8 cellular contexts compared by ENCODE assay signal in the genomic region with DNA sequence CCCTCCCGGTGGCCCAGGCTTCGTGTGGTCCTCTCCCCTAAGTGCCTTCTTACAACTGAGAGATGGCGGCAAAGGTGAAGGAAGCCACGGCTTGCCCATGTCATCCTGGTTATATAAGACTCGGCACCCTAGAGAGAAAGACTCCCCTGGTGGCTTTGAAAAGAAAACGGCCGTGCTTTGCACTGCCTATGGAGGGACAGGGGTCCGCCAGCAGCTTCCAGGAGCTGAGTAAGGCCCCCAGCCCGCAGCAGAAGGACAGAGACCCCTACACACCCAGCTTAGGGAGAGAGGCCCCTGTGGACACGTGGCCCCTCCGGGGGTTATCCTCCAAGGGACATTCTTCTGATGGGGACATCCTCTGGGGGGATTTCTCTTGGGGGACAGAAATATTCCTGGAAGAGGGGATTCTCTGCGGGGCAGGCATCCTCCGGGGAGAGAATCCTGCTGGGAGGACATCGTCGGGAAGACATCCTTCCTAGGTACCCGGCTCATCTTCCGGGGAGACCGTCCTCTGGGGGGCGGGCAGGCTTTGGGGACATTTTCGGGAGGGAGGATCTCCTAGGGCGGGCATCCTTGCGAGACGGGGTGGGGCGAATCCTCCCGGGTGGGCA. TPM values are rescaled to one million over a fixed set of nuclear protein-coding genes. Genes with fewer than 3 reads are reported as not detected.
DNase-seq lines count a peak whose midpoint lies in the region; ATAC-seq, FAIRE-seq and TF ChIP-seq lines count a peak whose summit lies in the region.

No MANE protein-coding gene starts in this region.

- H3K4me1 Mint-ChIP-seq in activated CD8-positive, alpha-beta T cell treated with anti-CD3 and anti-CD28 coated beads, Interleukin-2, amount 10 ng/mL, durations not matched to agents 7 days and 5 days (ENCODE audit: low read depth) = peaks cover 38% of the 10 kb centered on the region

- H3K9me3 Mint-ChIP-seq in activated CD8-positive, alpha-beta T cell treated with anti-CD3 and anti-CD28 coated beads, Interleukin-2, amount 10 ng/mL, durations not matched to agents 7 days and 5 days (ENCODE audit: insufficient read depth) = no peaks in the 10 kb centered on the region

- H3K9ac ChIP-seq in keratinocyte (ENCODE audit: control insufficient read depth, extremely low read depth, insufficient read depth, low read length) = no peak overlapping the region

- no peak for FAIRE-seq in keratinocyte (lab: Jason Lieb, UNC)

- H3K79me2 ChIP-seq in keratinocyte (ENCODE audit: control insufficient read depth, insufficient read depth, low read length) = peaks cover 25% of the 10 kb centered on the region

- peak; percentile 16 for ATAC-seq in GM21381 (IDR thresholded peaks at IDR 0.05; ENCODE audit: unreplicated experiment)
- ATAC-seq in activated CD8-positive, alpha-beta T cell treated with anti-CD3 and anti-CD28 coated beads, Interleukin-2, amount 10 ng/mL, durations not matched to agents 7 days and 5 days = peak; percentile 46

- H3K4me3 Mint-ChIP-seq in activated CD8-positive, alpha-beta T cell treated with anti-CD3 and anti-CD28 coated beads, Interleukin-2, amount 10 ng/mL, durations not matched to agents 7 days and 5 days = peak overlapping the region; percentile 93

- H3K27ac ChIP-seq in AG04450 (ENCODE audit: low read depth, low read length) (no peak overlapping the region), keratinocyte (ENCODE audit: control insufficient read depth, insufficient read depth, low read length) (no peak overlapping the region), thymus (ENCODE audit: low read depth) (peak overlapping the region; percentile 43)

- H3K27ac Mint-ChIP-seq in activated CD8-positive, alpha-beta T cell treated with anti-CD3 and anti-CD28 coated beads, Interleukin-2, amount 10 ng/mL, durations not matched to agents 7 days and 5 days = peak overlapping the region; percentile 90

- peaks cover 12% of the 10 kb centered on the region for H3K4me1 ChIP-seq in keratinocyte (ENCODE audit: control insufficient read depth, extremely low read depth, insufficient read depth, low read length)
- peaks cover 13% of the 10 kb centered on the region for H3K4me1 ChIP-seq in thymus (ENCODE audit: control insufficient read depth, insufficient read depth, low read length)

- 13% methylated on average over 25 of the region's 25 CpGs for WGBS in thymus

- TF ChIP-seq CTCF in AG04450 (IDR thresholded peaks at IDR 0.05; ENCODE audit: low read depth, low read length) (0 out of 2 replicates have a peak, but pooled peaks have one; percentile 2), keratinocyte (optimal IDR thresholded peaks at IDR 0.05 in 1 of 3, IDR thresholded peaks at IDR 0.05 in 1 of 3, conservative IDR thresholded peaks at IDR 0.05 in 1 of 3; ENCODE audit: extremely low read depth in 1 of 3, insufficient read depth in 2 of 3, low read length in 3 of 3) (no peak)

- H4K20me1 ChIP-seq in keratinocyte (ENCODE audit: control insufficient read depth, extremely low read depth, insufficient read depth, low read length) = peaks cover under 1% of the 10 kb centered on the region

- DNase-seq in AG04450 (ENCODE audit: low read depth, low spot score) (no peak), keratinocyte (ENCODE audit: low read depth, low spot score) (no peak), inferior parietal cortex (ENCODE audit: extremely low spot score) (no peak), HCEC 1CT (no peak), AML-193 (lab: John Stamatoyannopoulos, UW) (no peak)
- peak; percentile 46 for DNase-seq in activated CD8-positive, alpha-beta T cell treated with anti-CD3 and anti-CD28 coated beads, Interleukin-2, amount 10 ng/mL, durations not matched to agents 7 days and 5 days

- H3K4me3 ChIP-seq in AG04450 (ENCODE audit: low read depth, low read length) = peak overlapping the region; percentile 68
- H3K4me3 ChIP-seq in keratinocyte (ENCODE audit: control insufficient read depth in 2 of 3, extremely low read depth in 1 of 3, insufficient read depth in 2 of 3, low read depth in 1 of 3, low read length in 3 of 3) = peak overlapping the region in 2 of 3 experiments; percentile 69 to 87
- peak overlapping the region; percentile 86 for H3K4me3 ChIP-seq in thymus (ENCODE audit: low read length)

- H3K9me3 ChIP-seq in AG04450 (ENCODE audit: control insufficient read depth, insufficient read depth, low read length) = no peaks in the 10 kb centered on the region; the same call in 1 of the 2 replicates
- H3K9me3 ChIP-seq in keratinocyte (ENCODE audit: control insufficient read depth, low read depth, low read length) = no peaks in the 10 kb centered on the region
- no peaks in the 10 kb centered on the region for H3K9me3 ChIP-seq in thymus (ENCODE audit: control insufficient read depth)

- H3K9me1 ChIP-seq in keratinocyte (ENCODE audit: control insufficient read depth, extremely low read depth, insufficient read depth, low read length) = no peaks in the 10 kb centered on the region

- POLR2A ChIA-PET in AG04450 (lab: Yijun Ruan, JAX) = no interaction called here
- POLR2A ChIA-PET in activated CD8-positive, alpha-beta T cell treated with anti-CD3 and anti-CD28 coated beads, Interleukin-2, amount 10 ng/mL, durations not matched to agents 7 days and 5 days (lab: Charles Lee) = interaction anchor here (0.8 to 2.3 kb wide), 2 partner anchors 9 to 162 kb away, joined by 3 to 21 read pairs; partner anchors contain the start of genes MRGBP and SLCO4A1

- peak overlapping the region; percentile 48 for H3K4me2 ChIP-seq in keratinocyte (ENCODE audit: control insufficient read depth, extremely low read depth, insufficient read depth, low read depth, low read length)

- H3K27me3 ChIP-seq in AG04450 (ENCODE audit: control insufficient read depth, insufficient read depth, low read length) (no peaks in the 10 kb centered on the region), keratinocyte (ENCODE audit: control insufficient read depth, extremely low read depth, insufficient read depth, low read length) (no peaks in the 10 kb centered on the region), thymus (ENCODE audit: control insufficient read depth, insufficient read depth) (no peaks in the 10 kb centered on the region)

- CTCF ChIA-PET in AG04450 (lab: Charles Lee) = no interaction called here
- CTCF ChIA-PET in activated CD8-positive, alpha-beta T cell treated with anti-CD3 and anti-CD28 coated beads, Interleukin-2, amount 10 ng/mL, durations not matched to agents 7 days and 5 days (lab: Charles Lee) = interaction anchor here (1.0 to 1.1 kb wide), 2 partner anchors 10 to 152 kb away, joined by 3 to 4 read pairs; no protein-coding TSS in a partner anchor

- H2AFZ ChIP-seq in keratinocyte (ENCODE audit: control insufficient read depth, low read length) = peak overlapping the region; percentile 5

- dilution Hi-C loops in keratinocyte (cut with MboI; ENCODE audit: extremely low pct_ligation_motif_present, low sequenced_read_pairs) = no loop called here

- peaks cover 26% of the 10 kb centered on the region for H3K36me3 Mint-ChIP-seq in activated CD8-positive, alpha-beta T cell treated with anti-CD3 and anti-CD28 coated beads, Interleukin-2, amount 10 ng/mL, durations not matched to agents 7 days and 5 days (ENCODE audit: low read depth)

- peaks cover 23% of the 10 kb centered on the region in 2 experiments for H3K36me3 ChIP-seq in keratinocyte (ENCODE audit: control insufficient read depth in 2 of 2, extremely low read depth in 1 of 2, insufficient read depth in 2 of 2, low read length in 2 of 2)
- H3K36me3 ChIP-seq in thymus (ENCODE audit: control insufficient read depth, insufficient read depth) = peaks cover 34% of the 10 kb centered on the region

- H3K27me3 Mint-ChIP-seq in activated CD8-positive, alpha-beta T cell treated with anti-CD3 and anti-CD28 coated beads, Interleukin-2, amount 10 ng/mL, durations not matched to agents 7 days and 5 days (ENCODE audit: low read depth) = no peaks in the 10 kb centered on the region

RNA-seq across cellular contexts. Expression of gene OGFR, which starts 0.5 kb away (rescaled TPM):
- polyA plus RNA-seq in AG04450 (2011; rRNA removed) (19.7 and 21.7 TPM in 2 replicates), keratinocyte (29.8 to 39.8 TPM (median 31.5 TPM) in 3 replicates), thymus (90.4 TPM)
- polyA minus RNA-seq in AG04450 (2011; rRNA and poly(A)+ RNA removed) = 22.0 and 32.6 TPM in 2 replicates
- total RNA-seq in activated CD8-positive, alpha-beta T cell treated with anti-CD3 and anti-CD28 coated beads, Interleukin-2, amount 10 ng/mL, durations not matched to agents 7 days and 5 days = 10 to 100 TPM; 67.0 to 76.6 TPM
- polyA plus RNA-seq in keratinocyte (2011; ENCODE audit: low read depth) = 12.8 TPM
- polyA plus RNA-seq in keratinocyte (2011; cell fraction: cytosol; rRNA removed) = 17.3 and 32.5 TPM in 2 replicates
- polyA plus RNA-seq in keratinocyte (2011; cell fraction: nucleus; rRNA removed) = 43.7 and 47.3 TPM in 2 replicates
- polyA plus RNA-seq in keratinocyte (2012; ENCODE audit: low replicate concordance) = 10.9 and 37.3 TPM in 2 replicates
- 17.8 to 29.0 TPM (median 26.5 TPM) in 3 replicates for polyA minus RNA-seq in keratinocyte
- 44.1 TPM for polyA minus RNA-seq in keratinocyte (2011; cell fraction: cytosol; rRNA and poly(A)+ RNA removed)
- 20.3 and 22.1 TPM in 2 replicates for polyA minus RNA-seq in keratinocyte (2011; cell fraction: nucleus; rRNA and poly(A)+ RNA removed)

RNA-seq across cellular contexts. Expression of gene MRGBP, which starts 7.9 kb away (rescaled TPM):
- polyA plus RNA-seq in AG04450 (2011; rRNA removed) (13.4 and 14.4 TPM in 2 replicates), keratinocyte (12.3 to 15.6 TPM (median 15.0 TPM) in 3 replicates), thymus (14.4 TPM)
- 12.5 and 14.0 TPM in 2 replicates for polyA minus RNA-seq in AG04450 (2011; rRNA and poly(A)+ RNA removed)
- 10 to 100 TPM; 18.3 to 19.2 TPM for total RNA-seq in activated CD8-positive, alpha-beta T cell treated with anti-CD3 and anti-CD28 coated beads, Interleukin-2, amount 10 ng/mL, durations not matched to agents 7 days and 5 days
- 5.1 TPM for polyA plus RNA-seq in keratinocyte (2011; ENCODE audit: low read depth)
- polyA plus RNA-seq in keratinocyte (2011; cell fraction: cytosol; rRNA removed) = 10.0 and 15.3 TPM in 2 replicates
- 12.3 and 13.1 TPM in 2 replicates for polyA plus RNA-seq in keratinocyte (2011; cell fraction: nucleus; rRNA removed)
- polyA plus RNA-seq in keratinocyte (2012; ENCODE audit: low replicate concordance) = 9.0 and 16.4 TPM in 2 replicates
- polyA minus RNA-seq in keratinocyte = 8.1 to 12.9 TPM (median 8.4 TPM) in 3 replicates
- 12.9 TPM for polyA minus RNA-seq in keratinocyte (2011; cell fraction: cytosol; rRNA and poly(A)+ RNA removed)
- 3.9 TPM in 2 replicates for polyA minus RNA-seq in keratinocyte (2011; cell fraction: nucleus; rRNA and poly(A)+ RNA removed)

RNA-seq across cellular contexts. Expression of gene COL9A3, which starts 12.7 kb away (rescaled TPM):
- polyA plus RNA-seq in AG04450 (2011; rRNA removed) = 0.69 and 0.98 TPM in 2 replicates
- 0.23 and 0.39 TPM in 2 replicates for polyA minus RNA-seq in AG04450 (2011; rRNA and poly(A)+ RNA removed)
- total RNA-seq in activated CD8-positive, alpha-beta T cell treated with anti-CD3 and anti-CD28 coated beads, Interleukin-2, amount 10 ng/mL, durations not matched to agents 7 days and 5 days = not detected
- polyA plus RNA-seq in keratinocyte = 2.7 to 4.8 TPM (median 3.6 TPM) in 3 replicates
- 0.36 TPM for polyA plus RNA-seq in keratinocyte (2011; ENCODE audit: low read depth)
- polyA plus RNA-seq in keratinocyte (2011; cell fraction: cytosol; rRNA removed) = 1.7 and 3.6 TPM in 2 replicates
- 2.0 and 2.6 TPM in 2 replicates for polyA plus RNA-seq in keratinocyte (2011; cell fraction: nucleus; rRNA removed)
- 1.5 and 7.3 TPM in 2 replicates for polyA plus RNA-seq in keratinocyte (2012; ENCODE audit: low replicate concordance)
- polyA minus RNA-seq in keratinocyte = 0.23 to 0.61 TPM in 2 of 3 replicates, not detected in the other
- 5.4 TPM for polyA minus RNA-seq in keratinocyte (2011; cell fraction: cytosol; rRNA and poly(A)+ RNA removed)
- 0.47 and 0.84 TPM in 2 replicates for polyA minus RNA-seq in keratinocyte (2011; cell fraction: nucleus; rRNA and poly(A)+ RNA removed)
- 7.0 TPM for polyA plus RNA-seq in thymus

RNA-seq across cellular contexts. Expression of gene TCFL5, which starts 57.5 kb away (rescaled TPM):
- polyA plus RNA-seq in AG04450 (2011; rRNA removed) = 8.7 and 9.9 TPM in 2 replicates
- 4.0 and 5.1 TPM in 2 replicates for polyA minus RNA-seq in AG04450 (2011; rRNA and poly(A)+ RNA removed)
- total RNA-seq in activated CD8-positive, alpha-beta T cell treated with anti-CD3 and anti-CD28 coated beads, Interleukin-2, amount 10 ng/mL, durations not matched to agents 7 days and 5 days = 1 to 10 TPM; 7.9 to 9.6 TPM
- 9.9 to 14.6 TPM (median 14.5 TPM) in 3 replicates for polyA plus RNA-seq in keratinocyte
- polyA plus RNA-seq in keratinocyte (2011; ENCODE audit: low read depth) = 17.4 TPM
- polyA plus RNA-seq in keratinocyte (2011; cell fraction: cytosol; rRNA removed) = 10.9 and 13.6 TPM in 2 replicates
- 10.4 and 11.7 TPM in 2 replicates for polyA plus RNA-seq in keratinocyte (2011; cell fraction: nucleus; rRNA removed)
- polyA plus RNA-seq in keratinocyte (2012; ENCODE audit: low replicate concordance) = 9.6 and 10.0 TPM in 2 replicates
- 1.1 to 6.7 TPM (median 5.7 TPM) in 3 replicates for polyA minus RNA-seq in keratinocyte
- polyA minus RNA-seq in keratinocyte (2011; cell fraction: cytosol; rRNA and poly(A)+ RNA removed) = 18.0 TPM
- 2.8 and 4.6 TPM in 2 replicates for polyA minus RNA-seq in keratinocyte (2011; cell fraction: nucleus; rRNA and poly(A)+ RNA removed)
- 10.9 TPM for polyA plus RNA-seq in thymus
